ENCODE assay signal across 9 cellular contexts in genomic region chr5:170467000-170467707, GRCh38. TPM values are rescaled to one million over a fixed set of nuclear protein-coding genes. Genes with fewer than 3 reads are reported as not detected.
A peak's percentile ranks its signal among the peaks of the same experiment; 100 is the strongest.
DNase-seq lines count a peak whose midpoint lies in the region; ATAC-seq and TF ChIP-seq lines count a peak whose summit lies in the region.
"Had no signal": no experiment of that assay in that cellular context is flagged by ENCODE, and none has a peak within 500 bp of the region (broad histone marks: within the 10 kb centered on the region; RNA-seq: fewer than 3 reads in every experiment).

No MANE protein-coding gene starts in this region.

- H3K79me2 ChIP-seq in PC-3 (ENCODE audit: low read length): no peaks in the 10 kb centered on the region

- H3K9ac ChIP-seq in PC-3 (ENCODE audit: low read length): no peak overlapping the region

- H3K4me3 Mint-ChIP-seq in activated T-cell treated with anti-CD3 and anti-CD28 coated beads, Interleukin-2, amount 50 U/mL, for 4 hours: no peak overlapping the region
- no peak overlapping the region for H3K4me3 Mint-ChIP-seq in stimulated activated memory B cell treated with anti-CD40 and anti-IgM and Interleukin-4, amounts not matched to agents 10 μg/mL and 1 μg/mL and 100 μg/mL, for 72 hours
- no peak overlapping the region for H3K4me3 Mint-ChIP-seq in CD8-positive, alpha-beta T cell

- no peaks in the 10 kb centered on the region for H3K36me3 Mint-ChIP-seq in activated T-cell treated with anti-CD3 and anti-CD28 coated beads, Interleukin-2, amount 50 U/mL, for 4 hours (ENCODE audit: insufficient read depth)
- H3K36me3 Mint-ChIP-seq in stimulated activated memory B cell treated with anti-CD40 and anti-IgM and Interleukin-4, amounts not matched to agents 10 μg/mL and 1 μg/mL and 100 μg/mL, for 72 hours: no peaks in the 10 kb centered on the region
- no peaks in the 10 kb centered on the region for H3K36me3 Mint-ChIP-seq in CD8-positive, alpha-beta T cell

- TF ChIP-seq CTCF in PC-3 (conservative IDR thresholded peaks at IDR 0.05; ENCODE audit: low read depth, low read length) (no peak), fibroblast of the aortic adventitia (IDR thresholded peaks at IDR 0.05; ENCODE audit: insufficient read depth, low read length) (no peak), ovary (IDR thresholded peaks at IDR 0.05) (no peak)
- no peak for TF ChIP-seq CTCF in CD8-positive, alpha-beta T cell (IDR thresholded peaks at IDR 0.05)

- no peak overlapping the region for H3K27ac Mint-ChIP-seq in stimulated activated memory B cell treated with anti-CD40 and anti-IgM and Interleukin-4, amounts not matched to agents 10 μg/mL and 1 μg/mL and 100 μg/mL, for 72 hours
- no peak overlapping the region for H3K27ac Mint-ChIP-seq in CD8-positive, alpha-beta T cell

- no peak for DNase-seq in activated T-cell treated with anti-CD3 and anti-CD28 coated beads, Interleukin-2, amount 50 U/mL, for 4 hours
- DNase-seq in activated T-cell treated with anti-CD3 and anti-CD28 coated beads, Interleukin-2, amount 50 U/mL, for 1 hour: no peak
- peak; percentile 90 for DNase-seq in PC-3
- peak; percentile 79 for DNase-seq in fibroblast of the aortic adventitia (ENCODE audit: low read depth)
- DNase-seq in ovary: no peak
- no peak for DNase-seq in CD8-positive, alpha-beta T cell
- DNase-seq: DMS 273 treated with DMSO at 0.1 percent for 48 hours had no signal

- intact Hi-C loops in PC-3 (cut with micrococcal nuclease) (no loop called here), ovary (cut with DNase I) (no loop called here)
- intact Hi-C loops in CD8-positive, alpha-beta T cell (cut with DNase I, micrococcal nuclease): no loop called here

- POLR2A ChIA-PET in PC-3 (lab: Charles Lee; ENCODE audit: unreplicated experiment): no interaction called here
- POLR2A ChIA-PET in CD8-positive, alpha-beta T cell (lab: Charles Lee): no interaction called here

- no peak overlapping the region for H2AFZ ChIP-seq in PC-3 (ENCODE audit: low read length)

- no peak for TF ChIP-seq POLR2A in ovary (IDR thresholded peaks at IDR 0.05)

- peak overlapping the region; percentile 50 for H3K4me2 ChIP-seq in PC-3 (ENCODE audit: low read length)

- no peak for TF ChIP-seq EP300 in ovary (IDR thresholded peaks at IDR 0.05)

- no peaks in the 10 kb centered on the region for H3K36me3 ChIP-seq in PC-3 (ENCODE audit: low read depth, low read length)
- no peaks in the 10 kb centered on the region for H3K36me3 ChIP-seq in ovary
- H3K36me3 ChIP-seq in CD8-positive, alpha-beta T cell (ENCODE audit: insufficient read depth, low read length): no peaks in the 10 kb centered on the region

- H3K4me1 Mint-ChIP-seq in activated T-cell treated with anti-CD3 and anti-CD28 coated beads, Interleukin-2, amount 50 U/mL, for 4 hours (ENCODE audit: low read depth): no peaks in the 10 kb centered on the region
- H3K4me1 Mint-ChIP-seq in stimulated activated memory B cell treated with anti-CD40 and anti-IgM and Interleukin-4, amounts not matched to agents 10 μg/mL and 1 μg/mL and 100 μg/mL, for 72 hours: no peaks in the 10 kb centered on the region
- H3K4me1 Mint-ChIP-seq in CD8-positive, alpha-beta T cell (ENCODE audit: low read depth): no peaks in the 10 kb centered on the region

- ATAC-seq in activated T-cell treated with anti-CD3 and anti-CD28 coated beads, Interleukin-2, amount 50 U/mL, for 4 hours: peak; percentile 88 to 93
- ATAC-seq in PC-3 (peak; percentile 98), GM19452 (IDR thresholded peaks at IDR 0.05; ENCODE audit: unreplicated experiment) (no peak)
- peak; percentile 70 for ATAC-seq in stimulated activated memory B cell treated with anti-CD40 and anti-IgM and Interleukin-4, amounts not matched to agents 10 μg/mL and 1 μg/mL and 100 μg/mL, for 72 hours
- ATAC-seq in CD8-positive, alpha-beta T cell: no peak

- H3K4me3 ChIP-seq in PC-3 (ENCODE audit: low read length): no peak overlapping the region
- no peak overlapping the region for H3K4me3 ChIP-seq in fibroblast of the aortic adventitia (ENCODE audit: low read depth, low read length)
- H3K4me3 ChIP-seq in ovary: no peak overlapping the region
- no peak overlapping the region for H3K4me3 ChIP-seq in CD8-positive, alpha-beta T cell (ENCODE audit: low read depth, low read length)

- no peaks in the 10 kb centered on the region for H3K9me2 ChIP-seq in PC-3 (replicated peaks; ENCODE audit: low read length)

- H3K27me3 ChIP-seq in PC-3 (ENCODE audit: low read length) (no peaks in the 10 kb centered on the region), ovary (peaks cover 4% of the 10 kb centered on the region)
- no peaks in the 10 kb centered on the region for H3K27me3 ChIP-seq in CD8-positive, alpha-beta T cell (ENCODE audit: insufficient read depth, low read length)

- H3K9me3 ChIP-seq in PC-3 (ENCODE audit: low read length): no peaks in the 10 kb centered on the region
- no peaks in the 10 kb centered on the region for H3K9me3 ChIP-seq in ovary
- no peaks in the 10 kb centered on the region for H3K9me3 ChIP-seq in CD8-positive, alpha-beta T cell (ENCODE audit: low read length)

- BruUV-seq in PC-3 (replicated peaks; lab: Mats Ljungman, UMichigan): no TSS peak

- H3K27ac ChIP-seq in PC-3 (ENCODE audit: low read length): peak overlapping the region; percentile 14; the same call in 1 of the 2 replicates
- no peak overlapping the region for H3K27ac ChIP-seq in ovary
- no peak overlapping the region for H3K27ac ChIP-seq in CD8-positive, alpha-beta T cell (ENCODE audit: low read depth, low read length)

- H3K27me3 Mint-ChIP-seq in activated T-cell treated with anti-CD3 and anti-CD28 coated beads, Interleukin-2, amount 50 U/mL, for 4 hours (ENCODE audit: low read depth): peaks cover 8% of the 10 kb centered on the region
- no peaks in the 10 kb centered on the region for H3K27me3 Mint-ChIP-seq in stimulated activated memory B cell treated with anti-CD40 and anti-IgM and Interleukin-4, amounts not matched to agents 10 μg/mL and 1 μg/mL and 100 μg/mL, for 72 hours
- no peaks in the 10 kb centered on the region for H3K27me3 Mint-ChIP-seq in CD8-positive, alpha-beta T cell (ENCODE audit: low read depth)

- no peaks in the 10 kb centered on the region for H3F3A ChIP-seq in PC-3 (ENCODE audit: low read length, unreplicated experiment)

- 83 to 86% (median 85%) methylated on average over 13 of the region's 13 CpGs for WGBS in ovary, 3 donors

- no peaks in the 10 kb centered on the region for H3K9me3 Mint-ChIP-seq in activated T-cell treated with anti-CD3 and anti-CD28 coated beads, Interleukin-2, amount 50 U/mL, for 4 hours
- no peaks in the 10 kb centered on the region for H3K9me3 Mint-ChIP-seq in stimulated activated memory B cell treated with anti-CD40 and anti-IgM and Interleukin-4, amounts not matched to agents 10 μg/mL and 1 μg/mL and 100 μg/mL, for 72 hours
- H3K9me3 Mint-ChIP-seq in CD8-positive, alpha-beta T cell: no peaks in the 10 kb centered on the region

- H3K4me1 ChIP-seq in PC-3 (ENCODE audit: insufficient read depth, low read length): peaks cover 12% of the 10 kb centered on the region
- H3K4me1 ChIP-seq in ovary (ENCODE audit: insufficient read depth): no peaks in the 10 kb centered on the region
- H3K4me1 ChIP-seq in CD8-positive, alpha-beta T cell (ENCODE audit: insufficient read depth, low read length): no peaks in the 10 kb centered on the region

- no peaks in the 10 kb centered on the region for H4K20me1 ChIP-seq in PC-3 (ENCODE audit: low read length)

- CTCF ChIA-PET in PC-3 (lab: Charles Lee): no interaction called here
- CTCF ChIA-PET in CD8-positive, alpha-beta T cell (lab: Charles Lee): no interaction called here

RNA-seq across cellular contexts. Expression of gene KCNIP1, which starts 36.7 kb away (rescaled TPM):
- total RNA-seq in activated T-cell treated with anti-CD3 and anti-CD28 coated beads, Interleukin-2, amount 50 U/mL, for 4 hours: not detected
- total RNA-seq in PC-3 (2014; rRNA removed) (not detected in 2 replicates), fibroblast of the aortic adventitia (ENCODE audit: low replicate concordance) (not detected in 2 replicates), ovary (1 to 10 TPM in 1 of 7 donors, under 1 TPM in 6; 0.20 to 1.7 (median 0.58) TPM)
- polyA plus RNA-seq in ovary: 1 to 10 TPM in 1 of 2 donors, under 1 TPM in 1; 0.69 to 2.2 TPM
- not detected for total RNA-seq in CD8-positive, alpha-beta T cell

Comparison
In these comparisons a context has a peak if more than half of its experiments do, and no peak if none do; other contexts are left out.
1. ATAC-seq: peak in activated T-cell treated with anti-CD3 and anti-CD28 coated beads, Interleukin-2, amount 50 U/mL, for 4 hours (2 of 2), PC-3 (single experiment) and stimulated activated memory B cell treated with anti-CD40 and anti-IgM and Interleukin-4, amounts not matched to agents 10 μg/mL and 1 μg/mL and 100 μg/mL, for 72 hours (single experiment); none in GM19452 (single experiment) and CD8-positive, alpha-beta T cell (single experiment).
2. DNase-seq: peak in PC-3 (single experiment) and fibroblast of the aortic adventitia (single experiment); none in activated T-cell treated with anti-CD3 and anti-CD28 coated beads, Interleukin-2, amount 50 U/mL, for 4 hours (single experiment), activated T-cell treated with anti-CD3 and anti-CD28 coated beads, Interleukin-2, amount 50 U/mL, for 1 hour (single experiment), ovary (0 of 5) and CD8-positive, alpha-beta T cell (0 of 7).